ENCODE assay signal across 12 cellular contexts in the genomic region with DNA sequence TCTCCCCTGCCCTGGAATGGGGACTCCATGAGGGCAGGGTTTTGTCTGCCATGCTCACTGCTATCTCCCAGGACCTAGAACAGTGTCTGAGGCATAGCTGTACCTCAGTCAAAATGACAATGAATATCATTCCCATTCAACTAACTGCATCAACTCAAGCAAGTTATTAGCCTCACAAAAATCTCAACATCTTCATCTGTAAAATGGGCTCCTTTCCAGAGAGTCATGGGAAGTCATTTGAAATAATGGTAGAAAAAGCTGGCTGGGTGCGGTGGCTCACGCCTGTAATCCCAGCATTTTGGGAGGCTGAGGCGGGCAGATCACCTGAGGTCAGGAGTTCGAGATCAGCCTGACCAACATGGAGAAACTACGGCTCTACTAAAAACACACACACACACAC. TPM values are rescaled to one million over a fixed set of nuclear protein-coding genes. Genes with fewer than 3 reads are reported as not detected.
DNase-seq lines count a peak whose midpoint lies in the region; ATAC-seq lines count a peak whose summit lies in the region.
"Had no signal": no experiment of that assay in that cellular context is flagged by ENCODE, and none has a peak within 500 bp of the region (broad histone marks: within the 10 kb centered on the region; RNA-seq: fewer than 3 reads in every experiment).

No MANE protein-coding gene starts in this region.

- CTCF ChIA-PET in activated CD8-positive, alpha-beta memory T cell treated with anti-CD3 and anti-CD28 coated beads, Interleukin-2, amount 10 ng/mL, durations not matched to agents 7 days and 5 days (lab: Charles Lee): interaction anchor here (1.8 to 5.9 kb wide), 7 partner anchors 11 to 152 kb away, joined by 5 to 50 read pairs (median 20); partner anchors contain the start of genes CDK9 and TOR2A
- CTCF ChIA-PET in activated CD8-positive, alpha-beta T cell treated with anti-CD3 and anti-CD28 coated beads, Interleukin-2, amount 10 ng/mL, durations not matched to agents 7 days and 5 days (lab: Charles Lee): interaction anchor here (1.3 to 11.1 kb wide), 3 partner anchors 15 to 44 kb away, joined by 3 to 102 read pairs (median 34); partner anchors contain the start of genes CDK9 and TOR2A

- H3K4me1 Mint-ChIP-seq in activated CD8-positive, alpha-beta memory T cell treated with anti-CD3 and anti-CD28 coated beads, Interleukin-2, amount 10 ng/mL, durations not matched to agents 7 days and 5 days: peaks cover 82% of the 10 kb centered on the region
- peaks cover 90% of the 10 kb centered on the region for H3K4me1 Mint-ChIP-seq in activated CD8-positive, alpha-beta T cell treated with anti-CD3 and anti-CD28 coated beads, Interleukin-2, amount 10 ng/mL, durations not matched to agents 7 days and 5 days (ENCODE audit: low read depth)
- H3K4me1 Mint-ChIP-seq in immature natural killer cell: peaks cover 78 to 82% of the 10 kb centered on the region in 2 donors
- H3K4me1 Mint-ChIP-seq in stimulated activated effector memory CD8-positive, alpha-beta T cell treated with anti-CD3 and anti-CD28 coated beads, Interleukin-12 subunit alpha, Interleukin-12 subunit beta, amount 100 ng/mL, for 72 hours: peaks cover 74% of the 10 kb centered on the region

- POLR2A ChIA-PET in activated CD8-positive, alpha-beta T cell treated with anti-CD3 and anti-CD28 coated beads, Interleukin-2, amount 10 ng/mL, durations not matched to agents 7 days and 5 days (lab: Charles Lee): interaction anchor here (0.6 to 4.0 kb wide), 3 partner anchors 10 to 16 kb away, joined by 3 to 27 read pairs (median 6); partner anchors contain the start of gene CDK9

- H3K27ac Mint-ChIP-seq in activated CD8-positive, alpha-beta memory T cell treated with anti-CD3 and anti-CD28 coated beads, Interleukin-2, amount 10 ng/mL, durations not matched to agents 7 days and 5 days: peak overlapping the region; percentile 89
- H3K27ac Mint-ChIP-seq in activated CD8-positive, alpha-beta T cell treated with anti-CD3 and anti-CD28 coated beads, Interleukin-2, amount 10 ng/mL, durations not matched to agents 7 days and 5 days: peak overlapping the region; percentile 84
- peak overlapping the region; percentile 76 to 98 (median 95) for H3K27ac Mint-ChIP-seq in immature natural killer cell
- peak overlapping the region; percentile 97 for H3K27ac Mint-ChIP-seq in stimulated activated effector memory CD8-positive, alpha-beta T cell treated with anti-CD3 and anti-CD28 coated beads, Interleukin-12 subunit alpha, Interleukin-12 subunit beta, amount 100 ng/mL, for 72 hours

- H3K27me3 Mint-ChIP-seq in activated CD8-positive, alpha-beta memory T cell treated with anti-CD3 and anti-CD28 coated beads, Interleukin-2, amount 10 ng/mL, durations not matched to agents 7 days and 5 days: no peaks in the 10 kb centered on the region
- no peaks in the 10 kb centered on the region for H3K27me3 Mint-ChIP-seq in activated CD8-positive, alpha-beta T cell treated with anti-CD3 and anti-CD28 coated beads, Interleukin-2, amount 10 ng/mL, durations not matched to agents 7 days and 5 days (ENCODE audit: low read depth)
- H3K27me3 Mint-ChIP-seq in immature natural killer cell (ENCODE audit: low read depth in 3 of 3): peaks cover 0 to 7% (median 0%) of the 10 kb centered on the region in 3 donors

- no peaks in the 10 kb centered on the region for H3K9me3 Mint-ChIP-seq in activated CD8-positive, alpha-beta memory T cell treated with anti-CD3 and anti-CD28 coated beads, Interleukin-2, amount 10 ng/mL, durations not matched to agents 7 days and 5 days (ENCODE audit: low read depth)
- H3K9me3 Mint-ChIP-seq in activated CD8-positive, alpha-beta T cell treated with anti-CD3 and anti-CD28 coated beads, Interleukin-2, amount 10 ng/mL, durations not matched to agents 7 days and 5 days (ENCODE audit: insufficient read depth): no peaks in the 10 kb centered on the region
- no peaks in the 10 kb centered on the region for H3K9me3 Mint-ChIP-seq in immature natural killer cell
- no peaks in the 10 kb centered on the region for H3K9me3 Mint-ChIP-seq in stimulated activated effector memory CD8-positive, alpha-beta T cell treated with anti-CD3 and anti-CD28 coated beads, Interleukin-12 subunit alpha, Interleukin-12 subunit beta, amount 100 ng/mL, for 72 hours

- no peak for DNase-seq in activated CD8-positive, alpha-beta memory T cell treated with anti-CD3 and anti-CD28 coated beads, Interleukin-2, amount 10 ng/mL, durations not matched to agents 7 days and 5 days
- DNase-seq in activated CD8-positive, alpha-beta memory T cell treated with anti-CD3 and anti-CD28 coated beads, Interleukin-2, amount 50 U/mL, for 48 hours: no peak
- DNase-seq in activated CD8-positive, alpha-beta T cell treated with anti-CD3 and anti-CD28 coated beads, Interleukin-2, amount 10 ng/mL, durations not matched to agents 7 days and 5 days: no peak
- no peak for DNase-seq in immature natural killer cell
- DNase-seq in stimulated activated effector memory CD8-positive, alpha-beta T cell treated with anti-CD3 and anti-CD28 coated beads, Interleukin-12 subunit alpha, Interleukin-12 subunit beta, amount 100 ng/mL, for 72 hours (ENCODE audit: low spot score in 2 of 2): no peak
- DNase-seq: ACHN, DND-41, NCI-H524 had no signal

- H3K4me3 Mint-ChIP-seq in activated CD8-positive, alpha-beta memory T cell treated with anti-CD3 and anti-CD28 coated beads, Interleukin-2, amount 10 ng/mL, durations not matched to agents 7 days and 5 days: peak overlapping the region; percentile 45
- H3K4me3 Mint-ChIP-seq in activated CD8-positive, alpha-beta T cell treated with anti-CD3 and anti-CD28 coated beads, Interleukin-2, amount 10 ng/mL, durations not matched to agents 7 days and 5 days: peak overlapping the region; percentile 44
- H3K4me3 Mint-ChIP-seq in immature natural killer cell: peak overlapping the region; percentile 38 to 86 (median 60)
- H3K4me3 Mint-ChIP-seq in stimulated activated effector memory CD8-positive, alpha-beta T cell treated with anti-CD3 and anti-CD28 coated beads, Interleukin-12 subunit alpha, Interleukin-12 subunit beta, amount 100 ng/mL, for 72 hours: peak overlapping the region; percentile 73

- H3K36me3 Mint-ChIP-seq in activated CD8-positive, alpha-beta memory T cell treated with anti-CD3 and anti-CD28 coated beads, Interleukin-2, amount 10 ng/mL, durations not matched to agents 7 days and 5 days: peaks cover 59% of the 10 kb centered on the region
- H3K36me3 Mint-ChIP-seq in activated CD8-positive, alpha-beta T cell treated with anti-CD3 and anti-CD28 coated beads, Interleukin-2, amount 10 ng/mL, durations not matched to agents 7 days and 5 days (ENCODE audit: low read depth): peaks cover 86% of the 10 kb centered on the region
- H3K36me3 Mint-ChIP-seq in immature natural killer cell: peaks cover 11 to 36% (median 18%) of the 10 kb centered on the region in 3 donors
- peaks cover 91% of the 10 kb centered on the region for H3K36me3 Mint-ChIP-seq in stimulated activated effector memory CD8-positive, alpha-beta T cell treated with anti-CD3 and anti-CD28 coated beads, Interleukin-12 subunit alpha, Interleukin-12 subunit beta, amount 100 ng/mL, for 72 hours

- ATAC-seq in activated CD8-positive, alpha-beta memory T cell treated with anti-CD3 and anti-CD28 coated beads, Interleukin-2, amount 10 ng/mL, durations not matched to agents 7 days and 5 days: no peak
- ATAC-seq in activated CD8-positive, alpha-beta T cell treated with anti-CD3 and anti-CD28 coated beads, Interleukin-2, amount 10 ng/mL, durations not matched to agents 7 days and 5 days: no peak
- no peak for ATAC-seq in stimulated activated effector memory CD8-positive, alpha-beta T cell treated with anti-CD3 and anti-CD28 coated beads, Interleukin-12 subunit alpha, Interleukin-12 subunit beta, amount 100 ng/mL, for 72 hours
- ATAC-seq in GM21529 (IDR thresholded peaks at IDR 0.05; ENCODE audit: unreplicated experiment) (no peak), GM19467 (IDR thresholded peaks at IDR 0.05; ENCODE audit: unreplicated experiment) (no peak), HG02798 (IDR thresholded peaks at IDR 0.05; ENCODE audit: poor library complexity, unreplicated experiment) (no peak)
- ATAC-seq: HCT116 had no signal

RNA-seq across cellular contexts. Expression of gene SH2D3C, which starts 9.4 kb away (rescaled TPM):
- 10 to 100 TPM; 75.2 to 87.8 TPM for total RNA-seq in activated CD8-positive, alpha-beta memory T cell treated with anti-CD3 and anti-CD28 coated beads, Interleukin-2, amount 10 ng/mL, durations not matched to agents 7 days and 5 days
- 10 to 100 TPM; 75.6 to 77.5 TPM for total RNA-seq in activated CD8-positive, alpha-beta T cell treated with anti-CD3 and anti-CD28 coated beads, Interleukin-2, amount 10 ng/mL, durations not matched to agents 7 days and 5 days
- 10 to 100 TPM; 16.9 to 86.2 (median 18.7) TPM for polyA plus RNA-seq in immature natural killer cell

RNA-seq across cellular contexts. Expression of gene CDK9, which starts 16.7 kb away (rescaled TPM):
- total RNA-seq in activated CD8-positive, alpha-beta memory T cell treated with anti-CD3 and anti-CD28 coated beads, Interleukin-2, amount 10 ng/mL, durations not matched to agents 7 days and 5 days: 100 to 1,000 TPM; 120 to 128 TPM
- total RNA-seq in activated CD8-positive, alpha-beta T cell treated with anti-CD3 and anti-CD28 coated beads, Interleukin-2, amount 10 ng/mL, durations not matched to agents 7 days and 5 days: 100 to 1,000 TPM; 132 to 136 TPM
- polyA plus RNA-seq in immature natural killer cell: 10 to 100 TPM; 44.6 to 83.1 (median 58.1) TPM

RNA-seq across cellular contexts. Expression of gene FPGS, which starts 33.6 kb away (rescaled TPM):
- total RNA-seq in activated CD8-positive, alpha-beta memory T cell treated with anti-CD3 and anti-CD28 coated beads, Interleukin-2, amount 10 ng/mL, durations not matched to agents 7 days and 5 days: 100 to 1,000 TPM; 109 to 117 TPM
- total RNA-seq in activated CD8-positive, alpha-beta T cell treated with anti-CD3 and anti-CD28 coated beads, Interleukin-2, amount 10 ng/mL, durations not matched to agents 7 days and 5 days: 10 to 100 TPM; 91.5 to 98.3 TPM
- 10 to 100 TPM; 77.3 to 97.7 (median 89.1) TPM for polyA plus RNA-seq in immature natural killer cell

RNA-seq across cellular contexts. Expression of gene TOR2A, which starts 34.0 kb away (rescaled TPM):
- total RNA-seq in activated CD8-positive, alpha-beta memory T cell treated with anti-CD3 and anti-CD28 coated beads, Interleukin-2, amount 10 ng/mL, durations not matched to agents 7 days and 5 days: 10 to 100 TPM; 24.1 to 26.8 TPM
- total RNA-seq in activated CD8-positive, alpha-beta T cell treated with anti-CD3 and anti-CD28 coated beads, Interleukin-2, amount 10 ng/mL, durations not matched to agents 7 days and 5 days: 10 to 100 TPM; 27.0 to 29.1 TPM
- 10 to 100 TPM; 38.9 to 55.1 (median 49.9) TPM for polyA plus RNA-seq in immature natural killer cell

RNA-seq across cellular contexts. Expression of gene TTC16, which starts 53.2 kb away (rescaled TPM):
- total RNA-seq in activated CD8-positive, alpha-beta memory T cell treated with anti-CD3 and anti-CD28 coated beads, Interleukin-2, amount 10 ng/mL, durations not matched to agents 7 days and 5 days: 1 to 10 TPM; 1.2 to 5.2 TPM
- total RNA-seq in activated CD8-positive, alpha-beta T cell treated with anti-CD3 and anti-CD28 coated beads, Interleukin-2, amount 10 ng/mL, durations not matched to agents 7 days and 5 days: 1 to 10 TPM; 4.7 to 5.0 TPM
- 1 to 10 TPM in 2 of 3 donors, not detected in 1; 1.3 to 2.4 TPM for polyA plus RNA-seq in immature natural killer cell
